Comparison of ENCODE assay signal across 11 cellular contexts in the genomic region with DNA sequence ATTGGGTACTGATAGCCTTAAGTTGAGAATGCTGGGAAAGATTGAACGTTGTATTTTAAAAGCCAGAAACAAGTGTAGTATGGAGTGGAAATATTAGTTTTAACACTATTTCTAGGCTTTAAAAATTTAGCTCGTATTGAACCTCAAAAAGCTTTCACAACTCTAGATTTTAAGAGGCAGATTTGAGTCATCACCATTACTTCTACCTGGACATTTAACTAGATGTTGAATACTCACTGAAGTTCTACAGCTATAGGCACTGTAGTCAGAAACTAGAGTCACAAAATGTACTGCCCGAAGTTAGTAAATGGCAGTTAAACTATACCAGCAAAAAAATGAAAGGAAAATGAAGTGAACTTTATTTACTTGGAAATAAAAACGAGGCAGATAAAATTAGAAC.
DNase-seq lines count a peak whose midpoint lies in the region; ATAC-seq, FAIRE-seq and TF ChIP-seq lines count a peak whose summit lies in the region.
"Had no signal": no experiment of that assay in that cellular context is flagged by ENCODE, and none has a peak within 500 bp of the region (broad histone marks: within the 10 kb centered on the region; RNA-seq: fewer than 3 reads in every experiment).

No MANE protein-coding gene starts in this region.

- peak; percentile 61 for FAIRE-seq in GM12892 (lab: Jason Lieb, UNC)

- POLR2A ChIA-PET in activated B cell treated with CpG ODN at 0.5 μM for 24 hours (lab: Charles Lee), result interaction anchor here (1.0 kb wide), 1 partner anchor 80 kb away, joined by 3 read pairs; no protein-coding TSS in a partner anchor

- DNase-seq in GM12892 (ENCODE audit: insufficient read length), result no peak
- no peak for DNase-seq in activated B cell treated with CpG ODN at 0.5 μM for 24 hours
- DNase-seq in NCI-H2171 treated with DMSO at 0.1 percent for 48 hours (lab: John Stamatoyannopoulos, UW), result no peak
- no peak for DNase-seq in T-helper 9 cell
- DNase-seq in LoVo (ENCODE audit: low spot score), result no peak
- no peak for DNase-seq in kidney tubule cell (ENCODE audit: low spot score)
- DNase-seq: DMS79, left ventricle myocardium superior had no signal

- no peak for TF ChIP-seq POLR2A in GM12892 (IDR thresholded peaks at IDR 0.05; ENCODE audit: low read depth, low read length)

- no peaks in the 10 kb centered on the region for H3K27me3 Mint-ChIP-seq in activated B cell treated with CpG ODN at 0.5 μM for 24 hours
- H3K27me3 Mint-ChIP-seq: type B pancreatic cell had no signal

- H3K4me1 Mint-ChIP-seq in activated B cell treated with CpG ODN at 0.5 μM for 24 hours, result peaks cover 24% of the 10 kb centered on the region

- ATAC-seq in GM19397 (IDR thresholded peaks at IDR 0.05; ENCODE audit: unreplicated experiment) (peak; percentile 63), HG02981 (IDR thresholded peaks at IDR 0.05; ENCODE audit: unreplicated experiment) (peak; percentile 63), activated B cell treated with CpG ODN at 0.5 μM for 24 hours (ENCODE audit: low read depth) (peak; percentile 37)

- H3K9me3 Mint-ChIP-seq in activated B cell treated with CpG ODN at 0.5 μM for 24 hours, result no peaks in the 10 kb centered on the region
- H3K9me3 Mint-ChIP-seq: type B pancreatic cell had no signal

- TF ChIP-seq CTCF in activated B cell treated with CpG ODN at 0.5 μM for 24 hours (IDR thresholded peaks at IDR 0.05), result no peak

- CTCF ChIA-PET in activated B cell treated with CpG ODN at 0.5 μM for 24 hours (lab: Charles Lee), result no interaction called here

- H3K36me3 Mint-ChIP-seq in activated B cell treated with CpG ODN at 0.5 μM for 24 hours (ENCODE audit: low read depth), result peaks cover 6% of the 10 kb centered on the region

- intact Hi-C loops in activated B cell treated with CpG ODN at 0.5 μM for 24 hours (cut with micrococcal nuclease), result loop anchor here (1.0 to 10.0 kb wide), 4 partner anchors 14 to 372 kb away; partner anchors contain the start of gene NEK7

- no peak overlapping the region for H3K4me3 Mint-ChIP-seq in activated B cell treated with CpG ODN at 0.5 μM for 24 hours
- H3K4me3 Mint-ChIP-seq: type B pancreatic cell had no signal

- H3K27ac Mint-ChIP-seq in activated B cell treated with CpG ODN at 0.5 μM for 24 hours, result peak overlapping the region; percentile 79
- H3K27ac Mint-ChIP-seq: type B pancreatic cell had no signal
